ENCODE assay signal across 16 cellular contexts in genomic region chr5:95788493-95788892, GRCh38. TPM values are rescaled to one million over a fixed set of nuclear protein-coding genes. Genes with fewer than 3 reads are reported as not detected.
DNase-seq lines count a peak whose midpoint lies in the region; ATAC-seq and TF ChIP-seq lines count a peak whose summit lies in the region.
"Had no signal": no experiment of that assay in that cellular context is flagged by ENCODE, and none has a peak within 500 bp of the region (broad histone marks: within the 10 kb centered on the region; RNA-seq: fewer than 3 reads in every experiment).

No MANE protein-coding gene starts in this region.

- no peak overlapping the region for H3K27ac ChIP-seq in IMR-90 (ENCODE audit: insufficient read depth, low read length)
- peak overlapping the region; percentile 13 for H3K27ac ChIP-seq in trophoblast cell (ENCODE audit: low read depth, low read length)
- H3K27ac ChIP-seq: 22Rv1, C4-2B had no signal

- ATAC-seq in IMR-90 (ENCODE audit: low read depth), result no peak
- ATAC-seq: A549, GM23338 had no signal

- no peak for TF ChIP-seq POLR2A in IMR-90 (IDR thresholded peaks at IDR 0.05; ENCODE audit: low read depth, low read length)

- no peak for TF ChIP-seq RAD21 in IMR-90 (IDR thresholded peaks at IDR 0.05; ENCODE audit: low read length)

- H3K4me1 ChIP-seq in IMR-90 (ENCODE audit: control insufficient read depth, insufficient read depth, low read length) (peaks cover 11% of the 10 kb centered on the region), endocrine pancreas (ENCODE audit: control insufficient read depth, insufficient read depth, low read length) (peaks cover 25% of the 10 kb centered on the region), trophoblast cell (ENCODE audit: control insufficient read depth in 1 of 2, insufficient read depth in 2 of 2, low read length in 2 of 2) (peaks cover 5 to 13% of the 10 kb centered on the region in 2 experiments)

- H2BK15ac ChIP-seq in IMR-90 (ENCODE audit: low read depth, low read length), result no peak overlapping the region

- H3K56ac ChIP-seq in IMR-90 (ENCODE audit: extremely low read depth, insufficient read depth, low read length), result no peak overlapping the region

- in situ Hi-C loops in IMR-90 (cut with MboI; ENCODE audit: low sequenced_read_pairs), result loop anchor here (5.0 kb wide), 1 partner anchor 34 kb away; the partner anchor contains the start of gene GLRX

- peaks cover 25 to 39% of the 10 kb centered on the region in 2 experiments for H3K79me1 ChIP-seq in IMR-90 (ENCODE audit: low read depth in 1 of 2, low read length in 2 of 2)
- peaks cover 14% of the 10 kb centered on the region for H3K79me1 ChIP-seq in trophoblast cell (ENCODE audit: low read length)

- H2AK5ac ChIP-seq in IMR-90 (ENCODE audit: low read depth, low read length) (no peak overlapping the region), trophoblast cell (ENCODE audit: low read length) (no peak overlapping the region)

- DNase-seq in DMS79 treated with DMSO at 0.1 percent for 48 hours (lab: John Stamatoyannopoulos, UW), result peak; percentile 37
- DNase-seq in DMS79 (lab: John Stamatoyannopoulos, UW), result no peak
- no peak for DNase-seq in IMR-90
- peak in 1 of 2 donors; percentile 61 for DNase-seq in trophoblast cell
- DNase-seq in NCI-H187 treated with DMSO at 0.1 percent for 48 hours (lab: John Stamatoyannopoulos, UW), result no peak
- DNase-seq in putamen (ENCODE audit: low spot score), result no peak
- DNase-seq: AML-193; Caco-2; CD4-positive, alpha-beta T cell; GF-D8; HCEC 1CT had no signal

- peaks cover 1% of the 10 kb centered on the region for H3K79me2 ChIP-seq in trophoblast cell (ENCODE audit: control insufficient read depth, insufficient read depth, low read length, poor library complexity)

- H3K23ac ChIP-seq in IMR-90 (ENCODE audit: low read depth, low read length) (no peak overlapping the region), trophoblast cell (ENCODE audit: low read length) (no peak overlapping the region)

- H2BK12ac ChIP-seq in trophoblast cell (ENCODE audit: low read length), result no peak overlapping the region

- peaks cover 8% of the 10 kb centered on the region for H3K9me1 ChIP-seq in IMR-90 (ENCODE audit: insufficient read depth, low read length)

- H2BK120ac ChIP-seq in IMR-90 (ENCODE audit: low read depth, low read length) (no peak overlapping the region), trophoblast cell (ENCODE audit: insufficient read depth, low read length, poor library complexity) (no peak overlapping the region)

- no peak overlapping the region for H4K12ac ChIP-seq in trophoblast cell (ENCODE audit: low read depth, low read length)

- CTCF ChIA-PET in IMR-90 (lab: Yijun Ruan, JAX), result interaction anchor here (0.5 kb wide), 1 partner anchor 32 kb away, joined by 4 read pairs; no protein-coding TSS in a partner anchor

- no peaks in the 10 kb centered on the region for H3K27me3 ChIP-seq in IMR-90 (ENCODE audit: control insufficient read depth, insufficient read depth, low read length)
- no peaks in the 10 kb centered on the region for H3K27me3 ChIP-seq in endocrine pancreas (ENCODE audit: control insufficient read depth, insufficient read depth, low read length)
- no peaks in the 10 kb centered on the region for H3K27me3 ChIP-seq in trophoblast cell (ENCODE audit: insufficient read depth, low read length)

- dilution Hi-C loops in IMR-90 (cut with HindIII; ENCODE audit: low sequenced_read_pairs, unreplicated experiment), result no loop called here

- H3K14ac ChIP-seq in IMR-90 (replicated peaks; ENCODE audit: low read depth, low read length), result no peak overlapping the region; the same call in 1 of the 2 replicates
- H3K14ac ChIP-seq in trophoblast cell (ENCODE audit: low read length), result no peak overlapping the region

- H3K4me3 ChIP-seq in IMR-90 (ENCODE audit: insufficient read depth, low read depth, low read length) (no peak overlapping the region), endocrine pancreas (ENCODE audit: control insufficient read depth, insufficient read depth, low read length) (peak overlapping the region; percentile 4), trophoblast cell (ENCODE audit: low read depth, low read length) (no peak overlapping the region)
- H3K4me3 ChIP-seq: A549, GM23338 had no signal

- WGBS in IMR-90 (ENCODE audit: extremely low coverage in 2 of 2, insufficient read length in 1 of 2), 2 experiments, result 95% methylated on average over 6 of the region's 8 CpGs; no CpG with 5 or more reads in 1 of the 2 experiments
- WGBS in trophoblast cell (ENCODE audit: extremely low coverage, insufficient coverage, insufficient read length), result no CpG with 5 or more reads among the region's 8 CpGs

- H2BK20ac ChIP-seq in IMR-90 (ENCODE audit: low read depth, low read length), result no peak overlapping the region

- H3K9me3 ChIP-seq in IMR-90 (ENCODE audit: control insufficient read depth, insufficient read depth, low read length) (no peaks in the 10 kb centered on the region), endocrine pancreas (ENCODE audit: control insufficient read depth, low read length) (no peaks in the 10 kb centered on the region), trophoblast cell (ENCODE audit: insufficient read depth, low read depth, low read length) (no peaks in the 10 kb centered on the region)
- H3K9me3 ChIP-seq: A549, Caco-2 had no signal

- no peak overlapping the region for H2AFZ ChIP-seq in IMR-90 (replicated peaks; ENCODE audit: low read length, poor library complexity)
- no peak overlapping the region for H2AFZ ChIP-seq in trophoblast cell (ENCODE audit: insufficient read depth, low read length, poor library complexity)
- H2AFZ ChIP-seq: GM23338 had no signal

- BruUV-seq in IMR-90 (replicated peaks; lab: Mats Ljungman, UMichigan), result no TSS peak

- H3K18ac ChIP-seq in IMR-90 (ENCODE audit: low read depth, low read length) (no peak overlapping the region; the same call in 1 of the 2 replicates), trophoblast cell (ENCODE audit: low read length) (no peak overlapping the region)

- H4K8ac ChIP-seq in IMR-90 (ENCODE audit: low read depth in 2 of 2, low read length in 2 of 2), result peak overlapping the region in 1 of 2 experiments; percentile 10; a peak in 1 of 4 replicates
- no peak overlapping the region for H4K8ac ChIP-seq in trophoblast cell (ENCODE audit: low read depth, low read length)

- H3K9ac ChIP-seq in IMR-90 (ENCODE audit: low read depth, low read length), result no peak overlapping the region
- H3K9ac ChIP-seq in endocrine pancreas (ENCODE audit: control insufficient read depth, insufficient read depth, low read length), result no peak overlapping the region
- no peak overlapping the region for H3K9ac ChIP-seq in trophoblast cell (ENCODE audit: low read length)

- H2AK9ac ChIP-seq in IMR-90 (replicated peaks; ENCODE audit: low read depth, low read length, poor library complexity), result peak overlapping the region; percentile 9

- H3K4me2 ChIP-seq in IMR-90 (ENCODE audit: low read depth, low read length) (no peak overlapping the region), trophoblast cell (ENCODE audit: low read length) (no peak overlapping the region)
- H3K4me2 ChIP-seq: GM23338 had no signal

- H3K36me3 ChIP-seq in IMR-90 (ENCODE audit: control insufficient read depth, insufficient read depth, low read length), result peaks cover 40% of the 10 kb centered on the region
- no peaks in the 10 kb centered on the region for H3K36me3 ChIP-seq in endocrine pancreas (ENCODE audit: control insufficient read depth, insufficient read depth, low read length)
- H3K36me3 ChIP-seq in trophoblast cell (ENCODE audit: control insufficient read depth in 1 of 2, insufficient read depth in 2 of 2, low read length in 2 of 2), result peaks cover 9 to 26% of the 10 kb centered on the region in 2 experiments

- POLR2A ChIA-PET in IMR-90 (lab: Charles Lee; ENCODE audit: unreplicated experiment), result no interaction called here

- intact Hi-C loops in IMR-90 (cut with micrococcal nuclease), result no loop called here

- no peaks in the 10 kb centered on the region for H4K20me1 ChIP-seq in IMR-90 (ENCODE audit: insufficient read depth, low read length)

- H3K4ac ChIP-seq in IMR-90 (ENCODE audit: low read depth, low read length) (no peak overlapping the region), trophoblast cell (ENCODE audit: low read depth, low read length) (no peak overlapping the region)

- H2BK5ac ChIP-seq in IMR-90 (ENCODE audit: low read depth, low read length, poor library complexity, severe bottlenecking), result no peak overlapping the region
- H2BK5ac ChIP-seq in trophoblast cell (ENCODE audit: low read depth, low read length, poor library complexity), result no peak overlapping the region

- no peak overlapping the region for H4K91ac ChIP-seq in IMR-90 (ENCODE audit: insufficient read depth, low read depth, low read length)
- H4K91ac ChIP-seq in trophoblast cell (ENCODE audit: low read depth, low read length), result no peak overlapping the region

- no peak for TF ChIP-seq CTCF in IMR-90 (conservative IDR thresholded peaks at IDR 0.05; ENCODE audit: low read depth, low read length)

- H4K5ac ChIP-seq in IMR-90 (ENCODE audit: low read depth, low read length), result no peak overlapping the region

TF ChIP-seq in IMR-90, 13 proteins besides CTCF, POLR2A, EP300 and RAD21 (continues in another document):
- TF ChIP-seq FOS (IDR thresholded peaks at IDR 0.05; ENCODE audit: low read depth, low read length), result no peak
- TF ChIP-seq, protein P1, sequence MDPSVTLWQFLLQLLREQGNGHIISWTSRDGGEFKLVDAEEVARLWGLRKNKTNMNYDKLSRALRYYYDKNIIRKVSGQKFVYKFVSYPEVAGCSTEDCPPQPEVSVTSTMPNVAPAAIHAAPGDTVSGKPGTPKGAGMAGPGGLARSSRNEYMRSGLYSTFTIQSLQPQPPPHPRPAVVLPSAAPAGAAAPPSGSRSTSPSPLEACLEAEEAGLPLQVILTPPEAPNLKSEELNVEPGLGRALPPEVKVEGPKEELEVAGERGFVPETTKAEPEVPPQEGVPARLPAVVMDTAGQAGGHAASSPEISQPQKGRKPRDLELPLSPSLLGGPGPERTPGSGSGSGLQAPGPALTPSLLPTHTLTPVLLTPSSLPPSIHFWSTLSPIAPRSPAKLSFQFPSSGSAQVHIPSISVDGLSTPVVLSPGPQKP (IDR thresholded peaks at IDR 0.05; ENCODE audit: borderline replicate concordance, low read depth, low read length), result no peak
- TF ChIP-seq SMC3 (IDR thresholded peaks at IDR 0.05; ENCODE audit: low read depth, low read length), result no peak
- no peak for TF ChIP-seq NFE2L2 (IDR thresholded peaks at IDR 0.05; ENCODE audit: low read depth, low read length)
- TF ChIP-seq BHLHE40 (IDR thresholded peaks at IDR 0.05; ENCODE audit: low read depth, low read length), result no peak
- TF ChIP-seq MXI1 (IDR thresholded peaks at IDR 0.05; ENCODE audit: borderline replicate concordance, low read depth, low read length), result no peak

RNA-seq across cellular contexts. Expression of gene GLRX, which starts 34.0 kb away (rescaled TPM):
- total RNA-seq in IMR-90 (2012; rRNA removed), result 142 and 145 TPM in 2 replicates
- polyA plus RNA-seq in IMR-90 (2012; rRNA removed), result 193 and 277 TPM in 2 replicates
- polyA plus RNA-seq in IMR-90 (2012; cell fraction: cytosol; rRNA removed), result 266 and 276 TPM in 2 replicates
- 92.8 and 245 TPM in 2 replicates for polyA plus RNA-seq in IMR-90 (2012; cell fraction: nucleus; rRNA removed; ENCODE audit: low replicate concordance)
- 63.7 and 67.6 TPM in 2 replicates for polyA plus RNA-seq in trophoblast cell (2013)

RNA-seq across cellular contexts. Expression of gene RHOBTB3, which starts 57.4 kb away (rescaled TPM):
- total RNA-seq in IMR-90 (2012; rRNA removed), result 356 and 447 TPM in 2 replicates
- 117 and 118 TPM in 2 replicates for polyA plus RNA-seq in IMR-90 (2012; rRNA removed)
- polyA plus RNA-seq in IMR-90 (2012; cell fraction: cytosol; rRNA removed), result 106 and 114 TPM in 2 replicates
- 115 and 315 TPM in 2 replicates for polyA plus RNA-seq in IMR-90 (2012; cell fraction: nucleus; rRNA removed; ENCODE audit: low replicate concordance)
- polyA plus RNA-seq in trophoblast cell (2013), result 333 and 351 TPM in 2 replicates
